Comparison of ENCODE assay signal across 23 cellular contexts in genomic region chr4:150849016-150849415, GRCh38.
DNase-seq lines count a peak whose midpoint lies in the region; ATAC-seq and TF ChIP-seq lines count a peak whose summit lies in the region.
"Had no signal": no experiment of that assay in that cellular context is flagged by ENCODE, and none has a peak within 500 bp of the region (broad histone marks: within the 10 kb centered on the region; RNA-seq: fewer than 3 reads in every experiment).

No MANE protein-coding gene starts in this region.

- H3K27me3 Mint-ChIP-seq in MCF 10A (ENCODE audit: insufficient read depth, unreplicated experiment) (no peaks in the 10 kb centered on the region), WTC11 (ENCODE audit: low read depth) (no peaks in the 10 kb centered on the region), immature natural killer cell (ENCODE audit: low read depth in 3 of 3) (no peaks in the 10 kb centered on the region)
- H3K27me3 Mint-ChIP-seq: activated naive CD4-positive, alpha-beta T cell treated with anti-CD3 and anti-CD28 coated beads, Interleukin-2, amount 50 U/mL, for 24 hours had no signal

- H3K4me1 Mint-ChIP-seq in MCF 10A (ENCODE audit: insufficient read depth, unreplicated experiment) (no peaks in the 10 kb centered on the region), WTC11 (no peaks in the 10 kb centered on the region), immature natural killer cell (peaks cover 0 to 6% of the 10 kb centered on the region in 2 donors)
- H3K4me1 Mint-ChIP-seq: activated naive CD4-positive, alpha-beta T cell treated with anti-CD3 and anti-CD28 coated beads, Interleukin-2, amount 50 U/mL, for 24 hours had no signal

- H3K4me1 ChIP-seq in breast epithelium (no peaks in the 10 kb centered on the region), foreskin keratinocyte (peaks cover 10% of the 10 kb centered on the region)
- H3K4me1 ChIP-seq: BE2C had no signal

- H3K4me3 ChIP-seq in breast epithelium = no peak overlapping the region
- H3K4me3 ChIP-seq: A549, HAP-1 had no signal

- H3K27me3 ChIP-seq in breast epithelium (no peaks in the 10 kb centered on the region), foreskin keratinocyte (no peaks in the 10 kb centered on the region)
- H3K27me3 ChIP-seq: BE2C had no signal

- CTCF ChIA-PET in MCF 10A (lab: Yijun Ruan, JAX) = interaction anchor here (0.6 to 0.7 kb wide), 4 partner anchors 9 to 517 kb away, joined by 3 to 4 read pairs (median 4); no protein-coding TSS in a partner anchor
- CTCF ChIA-PET in WTC11 (lab: Charles Lee) = interaction anchor here (0.7 kb wide), 1 partner anchor 18 kb away, joined by 3 read pairs; no protein-coding TSS in a partner anchor

- BruUV-seq in MCF 10A (replicated peaks; lab: Mats Ljungman, UMichigan) = no TSS peak

- DNase-seq in MCF 10A (ENCODE audit: unreplicated experiment) = peak; percentile 24
- no peak for DNase-seq in breast epithelium (ENCODE audit: low spot score in 2 of 2)
- no peak for DNase-seq in WTC11 (ENCODE audit: low spot score)
- peak; percentile 75 to 88 for DNase-seq in foreskin keratinocyte
- no peak for DNase-seq in retina
- no peak for DNase-seq in sciatic nerve (ENCODE audit: low spot score)
- no peak for DNase-seq in immature natural killer cell
- DNase-seq: activated CD4-positive, alpha-beta T cell treated with anti-CD3 and anti-CD28 coated beads for 4 hours; activated T-cell treated with anti-CD3 and anti-CD28 coated beads, Interleukin-2, amount 50 U/mL, for 72 hours; anterior cingulate cortex; BE2C; cerebellar nuclear complex; COR-L47; effector CD8-positive, alpha-beta T cell; glutamatergic neuron; KG1; left ventricle myocardium superior; NCI-H1694; Right ventricle myocardium superior had no signal

- H3K27ac Mint-ChIP-seq in MCF 10A (ENCODE audit: low read depth, unreplicated experiment) = no peak overlapping the region
- H3K27ac Mint-ChIP-seq in WTC11 = no peak overlapping the region
- no peak overlapping the region for H3K27ac Mint-ChIP-seq in immature natural killer cell
- H3K27ac Mint-ChIP-seq: activated naive CD4-positive, alpha-beta T cell treated with anti-CD3 and anti-CD28 coated beads, Interleukin-2, amount 50 U/mL, for 24 hours; activated T-cell treated with anti-CD3 and anti-CD28 coated beads, Interleukin-2, amount 50 U/mL, for 72 hours had no signal

- POLR2A ChIA-PET in MCF 10A (lab: Yijun Ruan, JAX) (interaction anchor here (0.6 to 1.0 kb wide), 4 partner anchors 18 to 547 kb away, joined by 3 read pairs; no protein-coding TSS in a partner anchor), WTC11 (lab: Charles Lee) (no interaction called here)

- H3K9me3 Mint-ChIP-seq in MCF 10A (ENCODE audit: unreplicated experiment) = no peaks in the 10 kb centered on the region
- no peaks in the 10 kb centered on the region for H3K9me3 Mint-ChIP-seq in WTC11
- no peaks in the 10 kb centered on the region for H3K9me3 Mint-ChIP-seq in immature natural killer cell
- H3K9me3 Mint-ChIP-seq: activated naive CD4-positive, alpha-beta T cell treated with anti-CD3 and anti-CD28 coated beads, Interleukin-2, amount 50 U/mL, for 24 hours; activated T-cell treated with anti-CD3 and anti-CD28 coated beads, Interleukin-2, amount 50 U/mL, for 72 hours had no signal

- TF ChIP-seq CTCF in MCF 10A (IDR thresholded peaks at IDR 0.05; ENCODE audit: unreplicated experiment) (no peak), breast epithelium (IDR thresholded peaks at IDR 0.05) (no peak), WTC11 (IDR thresholded peaks at IDR 0.05) (no peak), foreskin keratinocyte (conservative IDR thresholded peaks at IDR 0.05) (no peak)

- H3K27ac ChIP-seq in breast epithelium (no peak overlapping the region), foreskin keratinocyte (no peak overlapping the region)
- H3K27ac ChIP-seq: A549 had no signal

- intact Hi-C loops in MCF 10A (cut with micrococcal nuclease) = no loop called here
- intact Hi-C loops in breast epithelium (cut with DNase I; ENCODE audit: low total_unique reads) = no loop called here
- intact Hi-C loops in sciatic nerve (cut with DNase I) = no loop called here

- no peaks in the 10 kb centered on the region for H3K9me3 ChIP-seq in breast epithelium
- H3K9me3 ChIP-seq: A549, BE2C, HAP-1 had no signal

- H3K36me3 ChIP-seq in breast epithelium = no peaks in the 10 kb centered on the region

- H3K36me3 Mint-ChIP-seq in MCF 10A (ENCODE audit: insufficient read depth, unreplicated experiment) = peaks cover 47% of the 10 kb centered on the region
- H3K36me3 Mint-ChIP-seq in WTC11 = peaks cover 56% of the 10 kb centered on the region
- peaks cover 36 to 50% (median 45%) of the 10 kb centered on the region in 3 donors for H3K36me3 Mint-ChIP-seq in immature natural killer cell

- TF ChIP-seq POLR2A in breast epithelium (IDR thresholded peaks at IDR 0.05) = no peak

- ATAC-seq in WTC11 = peak; percentile 32; the same call in 1 of the 2 replicates
- ATAC-seq in foreskin keratinocyte = peak; percentile 93
- ATAC-seq in GM18868 (IDR thresholded peaks at IDR 0.05; ENCODE audit: unreplicated experiment) = no peak
- no peak for ATAC-seq in sciatic nerve
- ATAC-seq: A549; activated T-cell treated with anti-CD3 and anti-CD28 coated beads, Interleukin-2, amount 50 U/mL, for 72 hours; left ventricle myocardium superior had no signal

- H3K4me3 Mint-ChIP-seq in MCF 10A (ENCODE audit: unreplicated experiment) (no peak overlapping the region), WTC11 (no peak overlapping the region), immature natural killer cell (no peak overlapping the region)
- H3K4me3 Mint-ChIP-seq: activated naive CD4-positive, alpha-beta T cell treated with anti-CD3 and anti-CD28 coated beads, Interleukin-2, amount 50 U/mL, for 24 hours; activated T-cell treated with anti-CD3 and anti-CD28 coated beads, Interleukin-2, amount 50 U/mL, for 72 hours had no signal

TF ChIP-seq in WTC11, 78 proteins besides CTCF, POLR2A, EP300 and RAD21 (continues in another document):
- TF ChIP-seq MYBL2 (CRISPR knock-in tag; IDR thresholded peaks at IDR 0.05) = no peak
- TF ChIP-seq, protein P1, sequence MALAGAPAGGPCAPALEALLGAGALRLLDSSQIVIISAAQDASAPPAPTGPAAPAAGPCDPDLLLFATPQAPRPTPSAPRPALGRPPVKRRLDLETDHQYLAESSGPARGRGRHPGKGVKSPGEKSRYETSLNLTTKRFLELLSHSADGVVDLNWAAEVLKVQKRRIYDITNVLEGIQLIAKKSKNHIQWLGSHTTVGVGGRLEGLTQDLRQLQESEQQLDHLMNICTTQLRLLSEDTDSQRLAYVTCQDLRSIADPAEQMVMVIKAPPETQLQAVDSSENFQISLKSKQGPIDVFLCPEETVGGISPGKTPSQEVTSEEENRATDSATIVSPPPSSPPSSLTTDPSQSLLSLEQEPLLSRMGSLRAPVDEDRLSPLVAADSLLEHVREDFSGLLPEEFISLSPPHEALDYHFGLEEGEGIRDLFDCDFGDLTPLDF (CRISPR knock-in tag; IDR thresholded peaks at IDR 0.05) = no peak
- TF ChIP-seq IRF2 (CRISPR knock-in tag; IDR thresholded peaks at IDR 0.05; ENCODE audit: borderline replicate concordance, low read depth) = no peak
- TF ChIP-seq ATF1 (CRISPR knock-in tag; IDR thresholded peaks at IDR 0.05) = no peak
- TF ChIP-seq NR1H2 (CRISPR knock-in tag; IDR thresholded peaks at IDR 0.05) = no peak
- TF ChIP-seq, protein P2, sequence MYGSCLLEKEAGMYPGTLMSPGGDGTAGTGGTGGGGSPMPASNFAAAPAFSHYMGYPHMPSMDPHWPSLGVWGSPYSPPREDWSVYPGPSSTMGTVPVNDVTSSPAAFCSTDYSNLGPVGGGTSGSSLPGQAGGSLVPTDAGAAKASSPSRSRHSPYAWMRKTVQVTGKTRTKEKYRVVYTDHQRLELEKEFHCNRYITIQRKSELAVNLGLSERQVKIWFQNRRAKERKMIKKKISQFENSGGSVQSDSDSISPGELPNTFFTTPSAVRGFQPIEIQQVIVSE (CRISPR knock-in tag; IDR thresholded peaks at IDR 0.05; ENCODE audit: borderline replicate concordance) = no peak
- TF ChIP-seq, protein P3, sequence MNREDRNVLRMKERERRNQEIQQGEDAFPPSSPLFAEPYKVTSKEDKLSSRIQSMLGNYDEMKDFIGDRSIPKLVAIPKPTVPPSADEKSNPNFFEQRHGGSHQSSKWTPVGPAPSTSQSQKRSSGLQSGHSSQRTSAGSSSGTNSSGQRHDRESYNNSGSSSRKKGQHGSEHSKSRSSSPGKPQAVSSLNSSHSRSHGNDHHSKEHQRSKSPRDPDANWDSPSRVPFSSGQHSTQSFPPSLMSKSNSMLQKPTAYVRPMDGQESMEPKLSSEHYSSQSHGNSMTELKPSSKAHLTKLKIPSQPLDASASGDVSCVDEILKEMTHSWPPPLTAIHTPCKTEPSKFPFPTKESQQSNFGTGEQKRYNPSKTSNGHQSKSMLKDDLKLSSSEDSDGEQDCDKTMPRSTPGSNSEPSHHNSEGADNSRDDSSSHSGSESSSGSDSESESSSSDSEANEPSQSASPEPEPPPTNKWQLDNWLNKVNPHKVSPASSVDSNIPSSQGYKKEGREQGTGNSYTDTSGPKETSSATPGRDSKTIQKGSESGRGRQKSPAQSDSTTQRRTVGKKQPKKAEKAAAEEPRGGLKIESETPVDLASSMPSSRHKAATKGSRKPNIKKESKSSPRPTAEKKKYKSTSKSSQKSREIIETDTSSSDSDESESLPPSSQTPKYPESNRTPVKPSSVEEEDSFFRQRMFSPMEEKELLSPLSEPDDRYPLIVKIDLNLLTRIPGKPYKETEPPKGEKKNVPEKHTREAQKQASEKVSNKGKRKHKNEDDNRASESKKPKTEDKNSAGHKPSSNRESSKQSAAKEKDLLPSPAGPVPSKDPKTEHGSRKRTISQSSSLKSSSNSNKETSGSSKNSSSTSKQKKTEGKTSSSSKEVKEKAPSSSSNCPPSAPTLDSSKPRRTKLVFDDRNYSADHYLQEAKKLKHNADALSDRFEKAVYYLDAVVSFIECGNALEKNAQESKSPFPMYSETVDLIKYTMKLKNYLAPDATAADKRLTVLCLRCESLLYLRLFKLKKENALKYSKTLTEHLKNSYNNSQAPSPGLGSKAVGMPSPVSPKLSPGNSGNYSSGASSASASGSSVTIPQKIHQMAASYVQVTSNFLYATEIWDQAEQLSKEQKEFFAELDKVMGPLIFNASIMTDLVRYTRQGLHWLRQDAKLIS (CRISPR knock-in tag; IDR thresholded peaks at IDR 0.05; ENCODE audit: borderline replicate concordance) = no peak

Comparison
In these comparisons a context has a peak if more than half of its experiments do, and no peak if none do; other contexts are left out.
1. DNase-seq: peak in MCF 10A (single experiment) and foreskin keratinocyte (2 of 2); none in breast epithelium (0 of 2), WTC11 (single experiment), retina (single experiment), sciatic nerve (single experiment) and immature natural killer cell (0 of 3).
2. ATAC-seq: peak in WTC11 (single experiment) and foreskin keratinocyte (single experiment); none in GM18868 (single experiment) and sciatic nerve (single experiment).